In the genomic region with DNA sequence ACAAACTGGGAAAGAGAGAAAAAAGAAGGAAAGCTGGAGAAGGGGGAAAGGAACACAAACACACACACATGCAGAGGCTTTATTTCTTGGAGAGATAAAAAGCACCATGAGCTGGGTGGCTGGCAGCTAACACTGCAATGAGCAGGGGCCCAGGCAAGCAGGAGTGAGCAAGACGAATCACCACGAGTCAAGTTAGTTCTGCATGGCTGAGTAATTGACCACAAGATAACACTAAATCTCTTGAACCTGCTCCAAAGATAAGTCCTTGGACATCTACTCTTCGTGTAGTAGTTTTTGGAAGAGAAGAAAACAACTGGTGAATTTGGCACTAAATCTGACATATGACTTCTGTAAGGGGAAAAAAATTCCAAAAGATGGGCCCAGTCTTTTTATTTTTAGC, we compare ENCODE assay signal across 9 cellular contexts.
DNase-seq lines count a peak whose midpoint lies in the region; ATAC-seq and TF ChIP-seq lines count a peak whose summit lies in the region.
"Had no signal": no experiment of that assay in that cellular context is flagged by ENCODE, and none has a peak within 500 bp of the region (broad histone marks: within the 10 kb centered on the region; RNA-seq: fewer than 3 reads in every experiment).

No MANE protein-coding gene starts in this region.

- no peak overlapping the region for H3K4me3 Mint-ChIP-seq in activated CD8-positive, alpha-beta memory T cell treated with anti-CD3 and anti-CD28 coated beads, Interleukin-2, amount 10 ng/mL, durations not matched to agents 7 days and 5 days
- H3K4me3 Mint-ChIP-seq: stimulated activated memory B cell treated with anti-CD40 and anti-IgM and Interleukin-4, amounts not matched to agents 10 μg/mL and 1 μg/mL and 100 μg/mL, for 72 hours had no signal

- no peaks in the 10 kb centered on the region for H3K4me1 ChIP-seq in mesendoderm (ENCODE audit: control insufficient read depth, low read depth, low read length)

- H3K36me3 Mint-ChIP-seq in activated CD8-positive, alpha-beta memory T cell treated with anti-CD3 and anti-CD28 coated beads, Interleukin-2, amount 10 ng/mL, durations not matched to agents 7 days and 5 days, result peaks cover 12% of the 10 kb centered on the region

- H2BK15ac ChIP-seq in mesendoderm (replicated peaks; ENCODE audit: low read depth), result no peak overlapping the region

- no peak overlapping the region for H2BK5ac ChIP-seq in mesendoderm (ENCODE audit: low read length)

- H3K27me3 Mint-ChIP-seq in activated CD8-positive, alpha-beta memory T cell treated with anti-CD3 and anti-CD28 coated beads, Interleukin-2, amount 10 ng/mL, durations not matched to agents 7 days and 5 days, result no peaks in the 10 kb centered on the region
- H3K27me3 Mint-ChIP-seq: stimulated activated memory B cell treated with anti-CD40 and anti-IgM and Interleukin-4, amounts not matched to agents 10 μg/mL and 1 μg/mL and 100 μg/mL, for 72 hours had no signal

- no peak overlapping the region for H3K27ac Mint-ChIP-seq in activated CD8-positive, alpha-beta memory T cell treated with anti-CD3 and anti-CD28 coated beads, Interleukin-2, amount 10 ng/mL, durations not matched to agents 7 days and 5 days
- H3K27ac Mint-ChIP-seq: stimulated activated memory B cell treated with anti-CD40 and anti-IgM and Interleukin-4, amounts not matched to agents 10 μg/mL and 1 μg/mL and 100 μg/mL, for 72 hours had no signal

- H3K27me3 ChIP-seq in mesendoderm (ENCODE audit: insufficient read depth, low read length, poor library complexity), result no peaks in the 10 kb centered on the region

- CTCF ChIA-PET in HEK293T (lab: Yijun Ruan, JAX), result interaction anchor here (0.6 kb wide), 1 partner anchor 307 kb away, joined by 3 read pairs; no protein-coding TSS in a partner anchor
- CTCF ChIA-PET in activated CD8-positive, alpha-beta memory T cell treated with anti-CD3 and anti-CD28 coated beads, Interleukin-2, amount 10 ng/mL, durations not matched to agents 7 days and 5 days (lab: Charles Lee), result no interaction called here

- H3K9me3 Mint-ChIP-seq in activated CD8-positive, alpha-beta memory T cell treated with anti-CD3 and anti-CD28 coated beads, Interleukin-2, amount 10 ng/mL, durations not matched to agents 7 days and 5 days (ENCODE audit: low read depth), result no peaks in the 10 kb centered on the region
- H3K9me3 Mint-ChIP-seq: stimulated activated memory B cell treated with anti-CD40 and anti-IgM and Interleukin-4, amounts not matched to agents 10 μg/mL and 1 μg/mL and 100 μg/mL, for 72 hours had no signal

- no peak overlapping the region for H2AK5ac ChIP-seq in mesendoderm (ENCODE audit: low read length)

- H4K5ac ChIP-seq in mesendoderm (ENCODE audit: low read length), result no peak overlapping the region

- H4K8ac ChIP-seq in mesendoderm (ENCODE audit: low read depth, low read length), result no peak overlapping the region

- in situ Hi-C loops in astrocyte of the spinal cord (cut with HindIII; ENCODE audit: low sequenced_read_pairs), result no loop called here

- H3K27ac ChIP-seq in mesendoderm (ENCODE audit: low read depth, low read length), result no peak overlapping the region

- DNase-seq in COLO829 (ENCODE audit: low spot score) (peak; percentile 34), HEK293T (ENCODE audit: extremely low spot score) (peak; percentile 26), astrocyte of the spinal cord (ENCODE audit: low read depth, low spot score) (peak; percentile 66), mesendoderm (peak; percentile 26), NCI-H526 (lab: John Stamatoyannopoulos, UW) (no peak), cerebellar cortex (ENCODE audit: low spot score) (no peak)
- no peak for DNase-seq in activated CD8-positive, alpha-beta memory T cell treated with anti-CD3 and anti-CD28 coated beads, Interleukin-2, amount 10 ng/mL, durations not matched to agents 7 days and 5 days

- H3K79me1 ChIP-seq in mesendoderm (ENCODE audit: low read length), result no peaks in the 10 kb centered on the region

- no peak overlapping the region for H3K4ac ChIP-seq in mesendoderm (ENCODE audit: low read depth, low read length)

- H3K4me2 ChIP-seq in mesendoderm (ENCODE audit: low read length), result no peak overlapping the region

- H2BK120ac ChIP-seq in mesendoderm (ENCODE audit: low read depth, low read length), result no peak overlapping the region

- H3K4me3 ChIP-seq in astrocyte of the spinal cord (ENCODE audit: low read depth, low read length) (no peak overlapping the region), mesendoderm (ENCODE audit: low read length) (no peak overlapping the region)

- H3K18ac ChIP-seq in mesendoderm (ENCODE audit: low read length), result no peak overlapping the region

- H3K4me1 Mint-ChIP-seq in activated CD8-positive, alpha-beta memory T cell treated with anti-CD3 and anti-CD28 coated beads, Interleukin-2, amount 10 ng/mL, durations not matched to agents 7 days and 5 days, result peaks cover 9% of the 10 kb centered on the region

- TF ChIP-seq CTCF in astrocyte of the spinal cord (IDR thresholded peaks at IDR 0.05; ENCODE audit: low read depth, low read length), result no peak

- H3K36me3 ChIP-seq in mesendoderm (ENCODE audit: control insufficient read depth, insufficient read depth, low read length), result no peaks in the 10 kb centered on the region

- no CpG with 5 or more reads among the region's 3 CpGs for WGBS in mesendoderm (ENCODE audit: extremely low coverage, insufficient coverage, low lambda C conversion rate)

- H3K56ac ChIP-seq in mesendoderm (ENCODE audit: low read length), result no peak overlapping the region

- POLR2A ChIA-PET in HEK293T (lab: Yijun Ruan, JAX), result no interaction called here

- no peak overlapping the region for H3K9ac ChIP-seq in mesendoderm (ENCODE audit: low read length)

- ATAC-seq in activated CD8-positive, alpha-beta memory T cell treated with anti-CD3 and anti-CD28 coated beads, Interleukin-2, amount 10 ng/mL, durations not matched to agents 7 days and 5 days, result no peak
- no peak for ATAC-seq in GM18517 (IDR thresholded peaks at IDR 0.05; ENCODE audit: unreplicated experiment)
- ATAC-seq: stimulated activated memory B cell treated with anti-CD40 and anti-IgM and Interleukin-4, amounts not matched to agents 10 μg/mL and 1 μg/mL and 100 μg/mL, for 72 hours had no signal

- H3K79me2 ChIP-seq in mesendoderm (ENCODE audit: control insufficient read depth, insufficient read depth, low read length), result no peaks in the 10 kb centered on the region

- H3K23ac ChIP-seq in mesendoderm (ENCODE audit: low read length), result no peak overlapping the region

TF ChIP-seq in HEK293T, 16 proteins besides CTCF, POLR2A, EP300 and RAD21:
- TF ChIP-seq FOXM1 (IDR thresholded peaks at IDR 0.05; ENCODE audit: borderline replicate concordance) (no peak), SP1 (IDR thresholded peaks at IDR 0.05) (no peak), CTBP1 (IDR thresholded peaks at IDR 0.05; ENCODE audit: borderline replicate concordance) (no peak), TARDBP (IDR thresholded peaks at IDR 0.05) (no peak), FOXK2 (IDR thresholded peaks at IDR 0.05) (no peak), FOXA1 (IDR thresholded peaks at IDR 0.05) (no peak), ZNF384 (IDR thresholded peaks at IDR 0.05) (no peak), L3MBTL2 (conservative IDR thresholded peaks at IDR 0.05) (no peak), NFRKB (IDR thresholded peaks at IDR 0.05) (no peak), ARNT (IDR thresholded peaks at IDR 0.05) (no peak), HDGF (IDR thresholded peaks at IDR 0.05; ENCODE audit: borderline replicate concordance) (no peak), ELF4 (IDR thresholded peaks at IDR 0.05) (no peak), LEF1 (IDR thresholded peaks at IDR 0.05; ENCODE audit: borderline replicate concordance) (no peak)
- TF ChIP-seq, protein P1, sequence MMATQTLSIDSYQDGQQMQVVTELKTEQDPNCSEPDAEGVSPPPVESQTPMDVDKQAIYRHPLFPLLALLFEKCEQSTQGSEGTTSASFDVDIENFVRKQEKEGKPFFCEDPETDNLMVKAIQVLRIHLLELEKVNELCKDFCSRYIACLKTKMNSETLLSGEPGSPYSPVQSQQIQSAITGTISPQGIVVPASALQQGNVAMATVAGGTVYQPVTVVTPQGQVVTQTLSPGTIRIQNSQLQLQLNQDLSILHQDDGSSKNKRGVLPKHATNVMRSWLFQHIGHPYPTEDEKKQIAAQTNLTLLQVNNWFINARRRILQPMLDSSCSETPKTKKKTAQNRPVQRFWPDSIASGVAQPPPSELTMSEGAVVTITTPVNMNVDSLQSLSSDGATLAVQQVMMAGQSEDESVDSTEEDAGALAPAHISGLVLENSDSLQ (IDR thresholded peaks at IDR 0.05), result no peak

Comparison
In these comparisons a context has a peak if more than half of its experiments do, and no peak if none do; other contexts are left out.
1. DNase-seq: peak in COLO829 (single experiment), HEK293T (single experiment), astrocyte of the spinal cord (single experiment) and mesendoderm (single experiment); none in NCI-H526 (0 of 2), activated CD8-positive, alpha-beta memory T cell treated with anti-CD3 and anti-CD28 coated beads, Interleukin-2, amount 10 ng/mL, durations not matched to agents 7 days and 5 days (single experiment) and cerebellar cortex (single experiment).